In the genomic region with DNA sequence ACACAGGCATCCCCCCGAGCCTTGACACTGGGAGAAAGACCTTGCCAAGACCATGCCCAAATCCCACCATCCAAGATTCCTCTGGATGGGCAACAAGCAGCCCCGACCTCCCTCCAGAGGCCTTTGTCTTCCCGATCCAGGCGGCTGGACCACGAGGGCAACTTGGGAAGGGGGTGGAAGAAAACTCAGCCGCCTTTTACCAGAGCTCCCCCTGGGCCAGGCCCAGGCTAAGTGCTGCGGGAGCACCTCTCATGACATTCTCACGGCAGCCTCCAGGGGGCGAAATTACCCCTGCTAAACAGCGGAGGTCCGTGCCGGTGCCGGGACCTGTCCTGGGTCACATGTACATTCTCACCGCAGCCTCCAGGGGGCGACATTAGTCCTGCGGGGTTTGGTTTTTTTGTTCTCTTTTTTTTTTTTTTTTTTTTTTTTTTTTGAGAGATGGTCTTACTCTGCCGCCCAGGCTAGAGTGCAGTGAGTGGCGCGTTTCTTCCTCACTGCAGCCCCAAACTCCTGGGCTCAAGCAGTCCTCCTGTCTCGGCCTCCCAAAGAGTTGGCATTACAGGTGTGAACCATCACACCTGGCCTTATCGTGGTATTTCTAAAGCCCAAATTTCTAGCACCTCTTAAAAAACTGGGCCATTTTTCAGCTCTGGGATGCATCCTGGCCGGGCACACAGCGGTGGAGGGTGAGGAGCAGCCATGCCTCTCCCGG, we compare ENCODE assay signal across 1 cellular context.
A peak's percentile ranks its signal among the peaks of the same experiment; 100 is the strongest.
TF ChIP-seq lines count a peak whose summit lies in the region.

No MANE protein-coding gene starts in this region.

TF ChIP-seq in K562, 482 proteins besides CTCF, POLR2A, EP300 and RAD21 (continued from another document and continues in another):
- TF ChIP-seq GTF3C2 (IDR thresholded peaks at IDR 0.05; ENCODE audit: borderline replicate concordance, extremely low read depth, insufficient read length) (no peak), FOS (IDR thresholded peaks at IDR 0.05; ENCODE audit: extremely low read depth, insufficient read length) (no peak), HDAC1 (IDR thresholded peaks at IDR 0.05) (no peak), KAT2B (IDR thresholded peaks at IDR 0.05; ENCODE audit: low read depth, low read length) (no peak), SMARCA4 (IDR thresholded peaks at IDR 0.05) (peak; percentile 25; the same call in 1 of the 2 replicates), VEZF1 (CRISPR knock-in tag; IDR thresholded peaks at IDR 0.05) (peak; percentile 36; the same call in 1 of the 2 replicates), PTRF (tag; IDR thresholded peaks at IDR 0.05) (no peak), BRD9 (IDR thresholded peaks at IDR 0.05; ENCODE audit: low read depth, partially characterized antibody) (no peak), ZFPM2 (CRISPR knock-in tag; IDR thresholded peaks at IDR 0.05) (no peak), KLF16 (IDR thresholded peaks at IDR 0.05) (peak; percentile 68), AFF4 (CRISPR knock-in tag; IDR thresholded peaks at IDR 0.05) (no peak), SIRT6 (IDR thresholded peaks at IDR 0.05; ENCODE audit: low read depth, low read length) (no peak), ZNF830 (CRISPR knock-in tag; IDR thresholded peaks at IDR 0.05) (no peak), POLR3A (IDR thresholded peaks at IDR 0.05; ENCODE audit: borderline replicate concordance, extremely low read depth, insufficient read depth, insufficient read length) (no peak), CGGBP1 (CRISPR knock-in tag; IDR thresholded peaks at IDR 0.05) (no peak), BRCA1 (IDR thresholded peaks at IDR 0.05) (no peak), BRCA1 (CRISPR knock-in tag; IDR thresholded peaks at IDR 0.05) (no peak), RBM25 (IDR thresholded peaks at IDR 0.05; ENCODE audit: low read depth, low read length, severe bottlenecking) (no peak), SP1 (CRISPR knock-in tag; IDR thresholded peaks at IDR 0.05) (peak; percentile 45; the same call in 1 of the 2 replicates), PRMT5 (CRISPR knock-in tag; IDR thresholded peaks at IDR 0.05) (no peak), ZFX (CRISPR knock-in tag; IDR thresholded peaks at IDR 0.05) (no peak), NR4A1 (CRISPR knock-in tag; IDR thresholded peaks at IDR 0.05) (0 out of 2 replicates have a peak, but pooled peaks have one; percentile 19), NR4A1 (tag; IDR thresholded peaks at IDR 0.05) (no peak), CBX8 (IDR thresholded peaks at IDR 0.05; ENCODE audit: borderline replicate concordance, extremely low read depth, low read depth, low read length, poor library complexity, severe bottlenecking) (no peak), NFYB (IDR thresholded peaks at IDR 0.05; ENCODE audit: extremely low read depth, insufficient read length) (no peak), NFRKB (IDR thresholded peaks at IDR 0.05; ENCODE audit: low read depth) (no peak), HNRNPL (IDR thresholded peaks at IDR 0.05; ENCODE audit: low read depth, low read length) (no peak), JUND (IDR thresholded peaks at IDR 0.05; ENCODE audit: borderline replicate concordance, low read depth, low read length) (peak; percentile 68; the same call in 1 of the 2 replicates), JUND (tag; IDR thresholded peaks at IDR 0.05; ENCODE audit: borderline replicate concordance, low read depth, low read length) (peak; percentile 48; the same call in 1 of the 3 replicates), SPI1 (IDR thresholded peaks at IDR 0.05; ENCODE audit: borderline replicate concordance, low read depth, low read length) (no peak), SAFB (IDR thresholded peaks at IDR 0.05; ENCODE audit: borderline replicate concordance, low read depth, low read length) (no peak), OTX1 (CRISPR knock-in tag; IDR thresholded peaks at IDR 0.05) (no peak), NBN (IDR thresholded peaks at IDR 0.05; ENCODE audit: low read depth) (peak; percentile 79; the same call in 1 of the 2 replicates), RFX5 (IDR thresholded peaks at IDR 0.05; ENCODE audit: low read depth, low read length) (no peak), ZKSCAN1 (IDR thresholded peaks at IDR 0.05; ENCODE audit: low read depth, low read length) (0 out of 2 replicates have a peak, but pooled peaks have one; percentile 36), HDAC2 (IDR thresholded peaks at IDR 0.05) (0 out of 2 replicates have a peak, but pooled peaks have one; percentile 25)
- TF ChIP-seq, protein P1, sequence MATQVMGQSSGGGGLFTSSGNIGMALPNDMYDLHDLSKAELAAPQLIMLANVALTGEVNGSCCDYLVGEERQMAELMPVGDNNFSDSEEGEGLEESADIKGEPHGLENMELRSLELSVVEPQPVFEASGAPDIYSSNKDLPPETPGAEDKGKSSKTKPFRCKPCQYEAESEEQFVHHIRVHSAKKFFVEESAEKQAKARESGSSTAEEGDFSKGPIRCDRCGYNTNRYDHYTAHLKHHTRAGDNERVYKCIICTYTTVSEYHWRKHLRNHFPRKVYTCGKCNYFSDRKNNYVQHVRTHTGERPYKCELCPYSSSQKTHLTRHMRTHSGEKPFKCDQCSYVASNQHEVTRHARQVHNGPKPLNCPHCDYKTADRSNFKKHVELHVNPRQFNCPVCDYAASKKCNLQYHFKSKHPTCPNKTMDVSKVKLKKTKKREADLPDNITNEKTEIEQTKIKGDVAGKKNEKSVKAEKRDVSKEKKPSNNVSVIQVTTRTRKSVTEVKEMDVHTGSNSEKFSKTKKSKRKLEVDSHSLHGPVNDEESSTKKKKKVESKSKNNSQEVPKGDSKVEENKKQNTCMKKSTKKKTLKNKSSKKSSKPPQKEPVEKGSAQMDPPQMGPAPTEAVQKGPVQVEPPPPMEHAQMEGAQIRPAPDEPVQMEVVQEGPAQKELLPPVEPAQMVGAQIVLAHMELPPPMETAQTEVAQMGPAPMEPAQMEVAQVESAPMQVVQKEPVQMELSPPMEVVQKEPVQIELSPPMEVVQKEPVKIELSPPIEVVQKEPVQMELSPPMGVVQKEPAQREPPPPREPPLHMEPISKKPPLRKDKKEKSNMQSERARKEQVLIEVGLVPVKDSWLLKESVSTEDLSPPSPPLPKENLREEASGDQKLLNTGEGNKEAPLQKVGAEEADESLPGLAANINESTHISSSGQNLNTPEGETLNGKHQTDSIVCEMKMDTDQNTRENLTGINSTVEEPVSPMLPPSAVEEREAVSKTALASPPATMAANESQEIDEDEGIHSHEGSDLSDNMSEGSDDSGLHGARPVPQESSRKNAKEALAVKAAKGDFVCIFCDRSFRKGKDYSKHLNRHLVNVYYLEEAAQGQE (CRISPR knock-in tag; IDR thresholded peaks at IDR 0.05; ENCODE audit: low read depth), result no peak
- TF ChIP-seq, protein P2, sequence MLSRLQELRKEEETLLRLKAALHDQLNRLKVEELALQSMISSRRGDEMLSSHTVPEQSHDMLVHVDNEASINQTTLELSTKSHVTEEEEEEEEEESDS (CRISPR knock-in tag; IDR thresholded peaks at IDR 0.05), result no peak
- TF ChIP-seq, protein P3, sequence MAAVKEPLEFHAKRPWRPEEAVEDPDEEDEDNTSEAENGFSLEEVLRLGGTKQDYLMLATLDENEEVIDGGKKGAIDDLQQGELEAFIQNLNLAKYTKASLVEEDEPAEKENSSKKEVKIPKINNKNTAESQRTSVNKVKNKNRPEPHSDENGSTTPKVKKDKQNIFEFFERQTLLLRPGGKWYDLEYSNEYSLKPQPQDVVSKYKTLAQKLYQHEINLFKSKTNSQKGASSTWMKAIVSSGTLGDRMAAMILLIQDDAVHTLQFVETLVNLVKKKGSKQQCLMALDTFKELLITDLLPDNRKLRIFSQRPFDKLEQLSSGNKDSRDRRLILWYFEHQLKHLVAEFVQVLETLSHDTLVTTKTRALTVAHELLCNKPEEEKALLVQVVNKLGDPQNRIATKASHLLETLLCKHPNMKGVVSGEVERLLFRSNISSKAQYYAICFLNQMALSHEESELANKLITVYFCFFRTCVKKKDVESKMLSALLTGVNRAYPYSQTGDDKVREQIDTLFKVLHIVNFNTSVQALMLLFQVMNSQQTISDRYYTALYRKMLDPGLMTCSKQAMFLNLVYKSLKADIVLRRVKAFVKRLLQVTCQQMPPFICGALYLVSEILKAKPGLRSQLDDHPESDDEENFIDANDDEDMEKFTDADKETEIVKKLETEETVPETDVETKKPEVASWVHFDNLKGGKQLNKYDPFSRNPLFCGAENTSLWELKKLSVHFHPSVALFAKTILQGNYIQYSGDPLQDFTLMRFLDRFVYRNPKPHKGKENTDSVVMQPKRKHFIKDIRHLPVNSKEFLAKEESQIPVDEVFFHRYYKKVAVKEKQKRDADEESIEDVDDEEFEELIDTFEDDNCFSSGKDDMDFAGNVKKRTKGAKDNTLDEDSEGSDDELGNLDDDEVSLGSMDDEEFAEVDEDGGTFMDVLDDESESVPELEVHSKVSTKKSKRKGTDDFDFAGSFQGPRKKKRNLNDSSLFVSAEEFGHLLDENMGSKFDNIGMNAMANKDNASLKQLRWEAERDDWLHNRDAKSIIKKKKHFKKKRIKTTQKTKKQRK (IDR thresholded peaks at IDR 0.05; ENCODE audit: borderline replicate concordance, low read depth, low read length), result no peak
- TF ChIP-seq, protein P4, sequence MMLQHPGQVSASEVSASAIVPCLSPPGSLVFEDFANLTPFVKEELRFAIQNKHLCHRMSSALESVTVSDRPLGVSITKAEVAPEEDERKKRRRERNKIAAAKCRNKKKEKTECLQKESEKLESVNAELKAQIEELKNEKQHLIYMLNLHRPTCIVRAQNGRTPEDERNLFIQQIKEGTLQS (IDR thresholded peaks at IDR 0.05), result no peak
- TF ChIP-seq, protein P4 (CRISPR knock-in tag; conservative IDR thresholded peaks at IDR 0.05), result no peak
